In the genomic region with DNA sequence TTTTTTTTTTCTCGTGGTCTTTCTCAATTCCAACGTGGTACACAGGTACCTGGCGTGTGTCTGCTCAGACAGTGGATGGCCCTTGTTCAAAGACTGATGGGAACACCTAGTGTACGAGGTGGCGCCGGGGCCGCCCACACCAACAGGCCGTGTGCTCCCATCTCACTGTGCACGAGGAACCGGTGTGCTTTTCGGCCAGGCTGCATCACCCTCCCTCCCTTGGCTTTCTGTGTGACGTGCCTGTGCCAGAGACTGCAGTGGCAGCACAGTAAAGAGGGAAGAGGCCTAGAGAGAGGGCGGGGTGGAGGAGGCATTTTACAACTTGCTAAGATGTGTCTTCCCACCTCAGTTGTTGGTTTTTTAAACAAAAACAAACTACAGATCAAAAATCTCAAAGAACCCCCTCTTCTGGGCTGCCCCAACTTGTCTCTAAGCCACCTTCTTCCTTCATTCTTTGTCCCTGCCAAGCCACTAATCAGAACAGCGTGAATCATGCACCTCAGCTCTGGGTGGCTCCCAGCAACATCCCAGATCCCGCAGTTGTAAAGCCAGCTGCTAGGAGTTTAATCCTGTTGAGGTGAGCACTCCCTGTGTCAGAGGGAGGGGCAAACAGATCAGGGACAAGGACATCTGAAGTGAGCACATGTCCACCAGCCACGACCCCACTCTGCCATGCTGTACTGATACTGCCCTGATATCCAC, we compare ENCODE assay signal across 14 cellular contexts. TPM values are rescaled to one million over a fixed set of nuclear protein-coding genes. Genes with fewer than 3 reads are reported as not detected.
A peak's percentile ranks its signal among the peaks of the same experiment; 100 is the strongest.
DNase-seq lines count a peak whose midpoint lies in the region; ATAC-seq, FAIRE-seq and TF ChIP-seq lines count a peak whose summit lies in the region.
"Had no signal": no experiment of that assay in that cellular context is flagged by ENCODE, and none has a peak within 500 bp of the region (broad histone marks: within the 10 kb centered on the region; RNA-seq: fewer than 3 reads in every experiment).

No MANE protein-coding gene starts in this region.

- no peak for FAIRE-seq in bronchial epithelial cell (lab: Jason Lieb, UNC)

- ATAC-seq in HG03457 (IDR thresholded peaks at IDR 0.05; ENCODE audit: unreplicated experiment), result no peak
- ATAC-seq: activated T-helper 17 cell treated with anti-CD3 and anti-CD28 coated beads, Interleukin-2, amount 50 U/mL, for 72 hours; PC-3; stimulated activated naive CD8-positive, alpha-beta T cell treated with anti-CD3 and anti-CD28 coated beads, Interleukin-15, Interleukin-2, amounts not matched to agents 100 U/mL and 50 U/mL, for 24 hours had no signal

- H3K27me3 ChIP-seq in MG63 (no peaks in the 10 kb centered on the region), bronchial epithelial cell (ENCODE audit: control insufficient read depth, insufficient read depth, low read length) (no peaks in the 10 kb centered on the region), hepatocyte (no peaks in the 10 kb centered on the region), thymus (ENCODE audit: control insufficient read depth, insufficient read depth) (no peaks in the 10 kb centered on the region)

- H3K9me2 ChIP-seq in hepatocyte (replicated peaks; ENCODE audit: insufficient read depth), result no peaks in the 10 kb centered on the region

- peak; percentile 83 for DNase-seq in MG63
- peak; percentile 94 for DNase-seq in bronchial epithelial cell (ENCODE audit: low read depth)
- peak; percentile 46 for DNase-seq in hepatocyte (ENCODE audit: low spot score)
- DNase-seq in stimulated activated CD4-positive, alpha-beta T cell treated with anti-CD3 and anti-CD28 coated beads, Interleukin-4, amount 100 ng/mL, for 1 hour, result no peak
- DNase-seq in NCI-H1417 (lab: John Stamatoyannopoulos, UW), result no peak
- DNase-seq: activated CD4-positive, alpha-beta memory T cell treated with anti-CD3 and anti-CD28 coated beads for 36 hours; naive B cell; PC-3; retina; stimulated activated naive CD8-positive, alpha-beta T cell treated with anti-CD3 and anti-CD28 coated beads, Interleukin-15, Interleukin-2, amounts not matched to agents 100 U/mL and 50 U/mL, for 24 hours; T1000 had no signal

- no peaks in the 10 kb centered on the region for H3K36me3 ChIP-seq in MG63
- no peaks in the 10 kb centered on the region for H3K36me3 ChIP-seq in bronchial epithelial cell (ENCODE audit: control insufficient read depth, insufficient read depth, low read length)
- no peaks in the 10 kb centered on the region for H3K36me3 ChIP-seq in hepatocyte (replicated peaks; ENCODE audit: insufficient read depth, low read depth)
- H3K36me3 ChIP-seq in thymus (ENCODE audit: control insufficient read depth, insufficient read depth), result no peaks in the 10 kb centered on the region

- no peaks in the 10 kb centered on the region for H4K20me1 ChIP-seq in hepatocyte (ENCODE audit: insufficient read depth, poor library complexity, severe bottlenecking)

- H2AFZ ChIP-seq in hepatocyte, result no peak overlapping the region

- H3K27ac ChIP-seq in hepatocyte, result peak overlapping the region; percentile 28
- peak overlapping the region; percentile 66 for H3K27ac ChIP-seq in thymus (ENCODE audit: low read depth)

- no peaks in the 10 kb centered on the region for H3K79me2 ChIP-seq in hepatocyte

- H3K4me1 ChIP-seq in hepatocyte (ENCODE audit: insufficient read depth) (peaks cover 4% of the 10 kb centered on the region), thymus (ENCODE audit: control insufficient read depth, insufficient read depth, low read length) (peaks cover 4% of the 10 kb centered on the region)

- WGBS in hepatocyte (ENCODE audit: low lambda C conversion rate, missing lambda C conversion rate), result 83% methylated on average over 16 of the region's 16 CpGs
- WGBS in thymus, result 89% methylated on average over 16 of the region's 16 CpGs

- no peak overlapping the region for H3K4me2 ChIP-seq in hepatocyte

- H3K4me3 ChIP-seq in MG63 (no peak overlapping the region), bronchial epithelial cell (ENCODE audit: low read depth, low read length) (no peak overlapping the region), hepatocyte (no peak overlapping the region), thymus (ENCODE audit: low read length) (no peak overlapping the region)

- TF ChIP-seq CTCF in bronchial epithelial cell (IDR thresholded peaks at IDR 0.05; ENCODE audit: insufficient read depth, low read length, severe bottlenecking), result no peak
- no peak for TF ChIP-seq CTCF in hepatocyte (IDR thresholded peaks at IDR 0.05; ENCODE audit: poor library complexity)

- H3K9me3 ChIP-seq in MG63 (no peaks in the 10 kb centered on the region), hepatocyte (ENCODE audit: low read depth) (no peaks in the 10 kb centered on the region), thymus (ENCODE audit: control insufficient read depth) (no peaks in the 10 kb centered on the region)

RNA-seq across cellular contexts. Expression of a gene that starts 20.8 kb away (rescaled TPM):
- 52.8 and 67.4 TPM in 2 replicates for total RNA-seq in MG63 (2014; rRNA removed; shearing (Covaris generic); ENCODE audit: low replicate concordance)
- total RNA-seq in bronchial epithelial cell, result 64.1 and 80.3 TPM in 2 replicates
- 113 and 135 TPM in 2 replicates for total RNA-seq in hepatocyte
- polyA plus RNA-seq in hepatocyte, result 65.9 and 68.2 TPM in 2 replicates
- polyA plus RNA-seq in thymus, result 60.3 TPM

Comparison
In these comparisons a context has a peak if more than half of its experiments do, and no peak if none do; other contexts are left out.
1. DNase-seq: peak in MG63 (single experiment), bronchial epithelial cell (single experiment) and hepatocyte (single experiment); none in stimulated activated CD4-positive, alpha-beta T cell treated with anti-CD3 and anti-CD28 coated beads, Interleukin-4, amount 100 ng/mL, for 1 hour (single experiment) and NCI-H1417 (0 of 3).